Comparison of ENCODE assay signal across 13 cellular contexts in genomic region chr17:41340934-41341861, GRCh38. TPM values are rescaled to one million over a fixed set of nuclear protein-coding genes. Genes with fewer than 3 reads are reported as not detected.
DNase-seq lines count a peak whose midpoint lies in the region; ATAC-seq lines count a peak whose summit lies in the region.
"Had no signal": no experiment of that assay in that cellular context is flagged by ENCODE, and none has a peak within 500 bp of the region (broad histone marks: within the 10 kb centered on the region; RNA-seq: fewer than 3 reads in every experiment).

No MANE protein-coding gene starts in this region.

- no peaks in the 10 kb centered on the region for H3K36me3 ChIP-seq in SJCRH30

- no peaks in the 10 kb centered on the region for H3K27me3 ChIP-seq in SJCRH30

- 0 out of 2 replicates have a peak, but pooled peaks cover 3% of the 10 kb centered on the region for H3K4me1 ChIP-seq in SJCRH30

- no peaks in the 10 kb centered on the region for H3K9me3 ChIP-seq in SJCRH30 (replicated peaks)

- ATAC-seq in HG02981 (IDR thresholded peaks at IDR 0.05; ENCODE audit: unreplicated experiment) = peak; percentile 44
- ATAC-seq in HG02642 (IDR thresholded peaks at IDR 0.05; ENCODE audit: poor library complexity, unreplicated experiment) = no peak
- ATAC-seq in sciatic nerve = no peak
- ATAC-seq: Right ventricle myocardium inferior had no signal

- DNase-seq in activated CD4-positive, alpha-beta T cell treated with anti-CD3 and anti-CD28 coated beads, Interleukin-2, amount 50 U/mL, for 1 hour = peak; percentile 54
- DNase-seq in central memory CD4-positive, alpha-beta T cell = peak; percentile 83
- peak; percentile 24 to 88 (median 54) for DNase-seq in stimulated activated naive CD4-positive, alpha-beta T cell (lab: John Stamatoyannopoulos, UW)
- no peak for DNase-seq in SJCRH30
- DNase-seq in sciatic nerve (ENCODE audit: low spot score) = no peak
- DNase-seq: DND-41, GOT3, midbrain had no signal

- no peak overlapping the region for H3K27ac ChIP-seq in SJCRH30

- no peak overlapping the region for H3K4me3 ChIP-seq in SJCRH30

- intact Hi-C loops in sciatic nerve (cut with DNase I) = no loop called here

RNA-seq across cellular contexts. Expression of gene KRT33A, which starts 9.4 kb away (rescaled TPM):
- total RNA-seq in SJCRH30 (2014; rRNA removed; shearing (Covaris generic)) = not detected in 2 replicates
- total RNA-seq in sciatic nerve = not detected
- total RNA-seq: LHCN-M2, renal cortical epithelial cell, Right ventricle myocardium inferior had no signal

RNA-seq across cellular contexts. Expression of gene KRTAP17-1, which starts 25.7 kb away (rescaled TPM):
- not detected in 2 replicates for total RNA-seq in SJCRH30 (2014; rRNA removed; shearing (Covaris generic))
- total RNA-seq in sciatic nerve = not detected
- total RNA-seq: LHCN-M2, renal cortical epithelial cell, Right ventricle myocardium inferior had no signal

RNA-seq across cellular contexts. Expression of gene KRT33B, which starts 28.4 kb away (rescaled TPM):
- not detected in 2 replicates for total RNA-seq in SJCRH30 (2014; rRNA removed; shearing (Covaris generic))
- not detected for total RNA-seq in sciatic nerve
- total RNA-seq: LHCN-M2, renal cortical epithelial cell, Right ventricle myocardium inferior had no signal

RNA-seq across cellular contexts. Expression of gene KRTAP16-1, which starts 32.1 kb away (rescaled TPM):
- not detected in 2 replicates for total RNA-seq in SJCRH30 (2014; rRNA removed; shearing (Covaris generic))
- not detected for total RNA-seq in sciatic nerve
- total RNA-seq: LHCN-M2, renal cortical epithelial cell, Right ventricle myocardium inferior had no signal

RNA-seq across cellular contexts. Expression of gene KRTAP29-1, which starts 38.5 kb away (rescaled TPM):
- not detected in 2 replicates for total RNA-seq in SJCRH30 (2014; rRNA removed; shearing (Covaris generic))
- not detected for total RNA-seq in sciatic nerve
- total RNA-seq: LHCN-M2, renal cortical epithelial cell, Right ventricle myocardium inferior had no signal

Comparison
In these comparisons a context has a peak if more than half of its experiments do, and no peak if none do; other contexts are left out.
1. DNase-seq: peak in activated CD4-positive, alpha-beta T cell treated with anti-CD3 and anti-CD28 coated beads, Interleukin-2, amount 50 U/mL, for 1 hour (single experiment), central memory CD4-positive, alpha-beta T cell (single experiment) and stimulated activated naive CD4-positive, alpha-beta T cell (6 of 6); none in SJCRH30 (0 of 2) and sciatic nerve (single experiment).